In the genomic region with DNA sequence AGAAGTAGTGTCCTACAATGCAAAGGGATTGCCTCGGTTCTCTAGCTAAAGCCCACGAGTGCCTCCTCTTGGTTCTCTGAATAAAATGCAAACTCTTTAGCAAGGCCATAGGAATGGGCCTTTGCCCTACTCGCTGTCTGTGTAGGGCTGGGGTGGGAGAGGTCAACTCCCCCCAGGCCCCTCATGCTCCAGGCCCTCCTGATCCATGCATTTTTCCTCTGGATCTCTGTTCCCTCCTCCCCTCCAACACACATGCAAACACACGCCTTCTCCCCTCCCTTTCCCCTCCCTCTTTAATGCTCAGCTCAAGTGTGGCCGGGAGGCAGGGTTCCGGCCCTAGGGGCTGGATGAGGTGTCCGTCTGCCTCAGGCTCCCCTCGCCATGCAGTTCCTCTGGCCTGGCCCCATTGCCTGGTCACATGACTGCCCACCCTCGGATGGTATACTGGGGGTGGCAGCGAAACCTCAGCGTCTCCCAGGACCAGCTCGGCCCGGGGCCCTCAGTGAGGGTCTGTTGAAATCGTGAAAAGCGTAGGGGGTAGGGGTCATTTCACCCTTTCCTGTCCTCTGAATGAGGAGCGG, we compare ENCODE assay signal across 12 cellular contexts. TPM values are rescaled to one million over a fixed set of nuclear protein-coding genes. Genes with fewer than 3 reads are reported as not detected.
A peak's percentile ranks its signal among the peaks of the same experiment; 100 is the strongest.
DNase-seq lines count a peak whose midpoint lies in the region; ATAC-seq and TF ChIP-seq lines count a peak whose summit lies in the region.
"Had no signal": no experiment of that assay in that cellular context is flagged by ENCODE, and none has a peak within 500 bp of the region (broad histone marks: within the 10 kb centered on the region; RNA-seq: fewer than 3 reads in every experiment).

No MANE protein-coding gene starts in this region.

- no peak for ATAC-seq in stimulated activated naive B cell treated with anti-CD40 and anti-IgM and Interleukin-4, amounts not matched to agents 10 μg/mL and 1 μg/mL and 100 μg/mL, for 72 hours (replicated peaks)
- no peak for ATAC-seq in HG03175 (IDR thresholded peaks at IDR 0.05; ENCODE audit: unreplicated experiment)

- DNase-seq in T-helper 1 cell (no peak), Peyer's patch (no peak), right atrium auricular region (ENCODE audit: low spot score) (no peak), substantia nigra (lab: John Stamatoyannopoulos, UW) (no peak)
- no peak for DNase-seq in stimulated activated naive B cell treated with anti-CD40 and anti-IgM and Interleukin-4, amounts not matched to agents 10 μg/mL and 1 μg/mL and 100 μg/mL, for 72 hours
- no peak for DNase-seq in activated CD4-positive, alpha-beta T cell treated with anti-CD3 and anti-CD28 coated beads, Interleukin-2, amount 50 U/mL, for 1 hour
- DNase-seq: midbrain, NCI-H2171, thyroid gland had no signal

- peak overlapping the region; percentile 83 for H3K27ac Mint-ChIP-seq in T-helper 1 cell treated with Interleukin-12 subunit alpha and Interleukin-12 subunit beta and Interleukin-4 antibody, amounts not matched to agents 30 μg/mL and 1 μg/mL, for 36 hours
- peak overlapping the region; percentile 93 for H3K27ac Mint-ChIP-seq in stimulated activated naive B cell treated with anti-CD40 and anti-IgM and Interleukin-4, amounts not matched to agents 10 μg/mL and 1 μg/mL and 100 μg/mL, for 72 hours

- H3K36me3 ChIP-seq in Peyer's patch (no peaks in the 10 kb centered on the region), right atrium auricular region (no peaks in the 10 kb centered on the region)
- H3K36me3 ChIP-seq: thyroid gland had no signal

- H3K27me3 Mint-ChIP-seq in T-helper 1 cell treated with Interleukin-12 subunit alpha and Interleukin-12 subunit beta and Interleukin-4 antibody, amounts not matched to agents 30 μg/mL and 1 μg/mL, for 36 hours (ENCODE audit: low read depth), result peaks cover 4% of the 10 kb centered on the region
- no peaks in the 10 kb centered on the region for H3K27me3 Mint-ChIP-seq in stimulated activated naive B cell treated with anti-CD40 and anti-IgM and Interleukin-4, amounts not matched to agents 10 μg/mL and 1 μg/mL and 100 μg/mL, for 72 hours

- no peak overlapping the region for H3K4me3 Mint-ChIP-seq in T-helper 1 cell treated with Interleukin-12 subunit alpha and Interleukin-12 subunit beta and Interleukin-4 antibody, amounts not matched to agents 30 μg/mL and 1 μg/mL, for 36 hours
- H3K4me3 Mint-ChIP-seq in stimulated activated naive B cell treated with anti-CD40 and anti-IgM and Interleukin-4, amounts not matched to agents 10 μg/mL and 1 μg/mL and 100 μg/mL, for 72 hours, result peak overlapping the region in 1 of 2 donors; percentile 89

- no peaks in the 10 kb centered on the region for H3K36me3 Mint-ChIP-seq in T-helper 1 cell treated with Interleukin-12 subunit alpha and Interleukin-12 subunit beta and Interleukin-4 antibody, amounts not matched to agents 30 μg/mL and 1 μg/mL, for 36 hours (ENCODE audit: low read depth)
- no peaks in the 10 kb centered on the region for H3K36me3 Mint-ChIP-seq in stimulated activated naive B cell treated with anti-CD40 and anti-IgM and Interleukin-4, amounts not matched to agents 10 μg/mL and 1 μg/mL and 100 μg/mL, for 72 hours

- H3K4me3 ChIP-seq in Peyer's patch, result no peak overlapping the region
- no peak overlapping the region for H3K4me3 ChIP-seq in right atrium auricular region
- H3K4me3 ChIP-seq: thyroid gland had no signal

- TF ChIP-seq CTCF in Peyer's patch (IDR thresholded peaks at IDR 0.05) (no peak), right atrium auricular region (IDR thresholded peaks at IDR 0.05) (no peak)

- H3K27me3 ChIP-seq in Peyer's patch (no peaks in the 10 kb centered on the region), right atrium auricular region (no peaks in the 10 kb centered on the region)
- H3K27me3 ChIP-seq: thyroid gland had no signal

- H3K9me3 Mint-ChIP-seq in T-helper 1 cell treated with Interleukin-12 subunit alpha and Interleukin-12 subunit beta and Interleukin-4 antibody, amounts not matched to agents 30 μg/mL and 1 μg/mL, for 36 hours, result no peaks in the 10 kb centered on the region
- no peaks in the 10 kb centered on the region for H3K9me3 Mint-ChIP-seq in stimulated activated naive B cell treated with anti-CD40 and anti-IgM and Interleukin-4, amounts not matched to agents 10 μg/mL and 1 μg/mL and 100 μg/mL, for 72 hours

- H3K4me1 ChIP-seq in Peyer's patch, result peaks cover 0 to 9% (median 4%) of the 10 kb centered on the region in 4 donors
- peaks cover 0 to 22% of the 10 kb centered on the region in 2 donors for H3K4me1 ChIP-seq in right atrium auricular region

- no peak for TF ChIP-seq POLR2A in Peyer's patch (IDR thresholded peaks at IDR 0.05)

- H3K9me3 ChIP-seq in Peyer's patch (no peaks in the 10 kb centered on the region), right atrium auricular region (no peaks in the 10 kb centered on the region)
- H3K9me3 ChIP-seq: thyroid gland had no signal

- H3K4me1 Mint-ChIP-seq in T-helper 1 cell treated with Interleukin-12 subunit alpha and Interleukin-12 subunit beta and Interleukin-4 antibody, amounts not matched to agents 30 μg/mL and 1 μg/mL, for 36 hours (ENCODE audit: low read depth), result peaks cover 17% of the 10 kb centered on the region
- H3K4me1 Mint-ChIP-seq in stimulated activated naive B cell treated with anti-CD40 and anti-IgM and Interleukin-4, amounts not matched to agents 10 μg/mL and 1 μg/mL and 100 μg/mL, for 72 hours, result peaks cover 29 to 46% of the 10 kb centered on the region in 2 donors

- H3K27ac ChIP-seq in Peyer's patch, result peak overlapping the region in 3 of 4 donors; percentile 33 to 59 (median 47)
- H3K27ac ChIP-seq in right atrium auricular region, result peak overlapping the region; percentile 54 to 61
- H3K27ac ChIP-seq in substantia nigra (ENCODE audit: low read depth, low read length, poor library complexity, severe bottlenecking), result no peak overlapping the region
- H3K27ac ChIP-seq: thyroid gland, VCaP had no signal

RNA-seq across cellular contexts. Expression of a gene that starts 14.9 kb away (rescaled TPM):
- total RNA-seq in Peyer's patch, result 10 to 100 TPM in 2 of 4 donors, 1 to 10 TPM in 2; 4.0 to 17.3 (median 11.5) TPM
- total RNA-seq in right atrium auricular region, result 10 to 100 TPM; 18.8 to 30.6 TPM

RNA-seq across cellular contexts. Expression of a gene that starts 51.7 kb away (rescaled TPM):
- 1 to 10 TPM in 3 of 4 donors, not detected in 1; 1.3 to 5.8 (median 1.6) TPM for total RNA-seq in Peyer's patch
- 1 to 10 TPM; 4.8 to 5.9 TPM for total RNA-seq in right atrium auricular region
